In the genomic region with DNA sequence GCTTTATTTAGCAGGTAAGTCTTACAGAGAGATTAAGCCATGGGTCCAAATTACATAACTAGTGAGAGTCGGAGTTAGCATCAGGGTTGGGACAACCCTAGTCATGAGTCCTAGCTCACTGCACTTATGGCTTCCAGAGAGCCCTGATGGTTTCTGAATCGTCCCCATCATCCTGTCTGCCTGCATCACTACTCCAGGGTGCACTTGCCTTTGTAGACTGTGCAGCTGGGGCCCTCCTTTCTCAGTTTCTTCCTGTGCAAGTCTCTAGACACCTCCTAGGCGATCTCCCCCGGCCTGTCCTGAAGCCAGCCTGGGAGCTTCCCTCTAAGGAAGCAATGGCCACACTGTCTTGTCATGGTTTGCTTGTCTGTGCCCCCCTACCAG, we compare ENCODE assay signal across 1 cellular context.
TF ChIP-seq lines count a peak whose summit lies in the region.

No MANE protein-coding gene starts in this region.

TF ChIP-seq in endothelial cell of umbilical vein, 7 proteins besides CTCF, POLR2A, EP300 and RAD21:
- no peak for TF ChIP-seq GATA2 (IDR thresholded peaks at IDR 0.05; ENCODE audit: insufficient read depth, insufficient read length, low read depth, low read length)
- no peak for TF ChIP-seq POLR2AphosphoS5 (IDR thresholded peaks at IDR 0.05; ENCODE audit: insufficient read depth, low read depth, low read length)
- no peak for TF ChIP-seq FOS (IDR thresholded peaks at IDR 0.05; ENCODE audit: borderline replicate concordance, insufficient read depth, low read length)
- no peak for TF ChIP-seq JUN (IDR thresholded peaks at IDR 0.05; ENCODE audit: borderline replicate concordance, insufficient read depth, insufficient read length, low read depth)
- TF ChIP-seq, protein P1, sequence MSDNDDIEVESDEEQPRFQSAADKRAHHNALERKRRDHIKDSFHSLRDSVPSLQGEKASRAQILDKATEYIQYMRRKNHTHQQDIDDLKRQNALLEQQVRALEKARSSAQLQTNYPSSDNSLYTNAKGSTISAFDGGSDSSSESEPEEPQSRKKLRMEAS (IDR thresholded peaks at IDR 0.05; ENCODE audit: insufficient read depth, insufficient read length), result no peak
- no peak for TF ChIP-seq MYC (IDR thresholded peaks at IDR 0.05; ENCODE audit: low read depth, low read length)
- no peak for TF ChIP-seq EZH2 (IDR thresholded peaks at IDR 0.05; ENCODE audit: borderline replicate concordance, low read depth, low read length, severe bottlenecking)
